ENCODE assay signal across 16 cellular contexts in the genomic region with DNA sequence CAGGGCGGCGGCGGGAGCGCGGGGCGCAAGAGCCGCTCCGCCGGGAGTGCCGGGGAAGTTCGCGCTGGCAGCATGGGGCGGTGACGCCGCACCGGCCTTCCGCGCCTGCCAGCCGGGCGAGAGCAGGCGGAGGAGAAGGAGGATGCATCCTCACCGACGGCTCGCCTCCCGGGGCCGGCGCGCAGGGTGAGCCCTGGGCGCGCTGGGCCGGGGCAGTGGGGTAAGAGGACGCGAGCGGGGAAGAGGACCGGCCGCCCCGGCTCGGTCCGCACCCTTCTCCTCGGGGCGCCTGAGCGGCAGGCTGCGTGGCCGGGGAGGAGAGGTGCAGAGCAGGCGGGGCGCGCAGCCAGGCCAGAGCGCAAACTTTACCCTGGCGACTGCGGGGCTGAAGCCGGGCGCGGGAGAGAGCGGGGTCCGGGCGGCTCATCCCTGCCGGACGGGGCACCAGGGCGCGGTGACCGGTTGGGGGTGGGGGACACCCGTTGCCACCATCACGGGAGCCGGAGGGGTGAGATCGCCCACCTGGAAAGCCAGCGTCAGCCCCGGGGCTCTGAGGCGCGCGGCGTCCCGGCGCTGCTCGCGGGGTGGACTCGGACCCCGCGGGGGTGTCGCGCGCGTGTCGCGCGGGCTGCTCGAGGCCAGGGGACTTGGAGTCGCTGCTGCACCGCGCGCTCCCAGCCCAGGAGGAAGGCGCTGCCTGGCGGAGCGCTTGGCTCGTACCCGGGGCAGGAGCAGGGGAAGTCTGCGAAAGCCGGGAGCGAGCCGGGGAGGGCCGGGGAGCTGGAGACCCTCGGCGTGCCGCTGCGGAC. TPM values are rescaled to one million over a fixed set of nuclear protein-coding genes. Genes with fewer than 3 reads are reported as not detected.
DNase-seq lines count a peak whose midpoint lies in the region; FAIRE-seq and TF ChIP-seq lines count a peak whose summit lies in the region.
"Had no signal": no experiment of that assay in that cellular context is flagged by ENCODE, and none has a peak within 500 bp of the region (broad histone marks: within the 10 kb centered on the region; RNA-seq: fewer than 3 reads in every experiment).

No MANE protein-coding gene starts in this region.

- peaks cover 13% of the 10 kb centered on the region for H3K4me1 Mint-ChIP-seq in neural progenitor cell
- H3K4me1 Mint-ChIP-seq: T-helper 17 cell had no signal

- WGBS in esophagus muscularis mucosa, result 1% methylated on average over 23 of the region's 104 CpGs

- no peaks in the 10 kb centered on the region for H3K9me3 Mint-ChIP-seq in neural progenitor cell
- H3K9me3 Mint-ChIP-seq: activated naive CD4-positive, alpha-beta T cell treated with anti-CD3 and anti-CD28 coated beads, Interleukin-2, amount 50 U/mL, for 72 hours had no signal

- H3K9me3 ChIP-seq in HAP-1, result no peaks in the 10 kb centered on the region
- H3K9me3 ChIP-seq in esophagus muscularis mucosa, result no peaks in the 10 kb centered on the region
- H3K9me3 ChIP-seq in neural progenitor cell (ENCODE audit: low read depth), result no peaks in the 10 kb centered on the region
- H3K9me3 ChIP-seq in MG63, result no peaks in the 10 kb centered on the region
- H3K9me3 ChIP-seq: gastrocnemius medialis, mucosa of descending colon had no signal

- no peaks in the 10 kb centered on the region for H3K36me3 Mint-ChIP-seq in neural progenitor cell

- peak overlapping the region; percentile 25 for H3K4me3 ChIP-seq in HAP-1
- peak overlapping the region; percentile 53 to 71 (median 64) for H3K4me3 ChIP-seq in esophagus muscularis mucosa
- peak overlapping the region; percentile 63 for H3K4me3 ChIP-seq in neural progenitor cell
- no peak overlapping the region for H3K4me3 ChIP-seq in MG63
- H3K4me3 ChIP-seq: gastrocnemius medialis, mucosa of descending colon had no signal

- in situ Hi-C loops in HAP-1 (cut with MboI; ENCODE audit: low sequenced_read_pairs), result loop anchor here (25.0 kb wide), 3 partner anchors 605 to 1155 kb away; no protein-coding TSS in a partner anchor

- peak; percentile 48 for DNase-seq in AG20443 (ENCODE audit: low spot score)
- no peak for DNase-seq in HAP-1 (ENCODE audit: low spot score in 2 of 2)
- DNase-seq in esophagus muscularis mucosa (ENCODE audit: extremely low spot score), result peak; percentile 62
- DNase-seq in neural progenitor cell (ENCODE audit: low spot score), result peak; percentile 54
- no peak for DNase-seq in MG63
- no peak for DNase-seq in T-helper 9 cell
- no peak for DNase-seq in posterior vena cava (ENCODE audit: low spot score)
- DNase-seq in GM12891 (ENCODE audit: insufficient read length, low spot score), result no peak
- DNase-seq: activated CD8-positive, alpha-beta memory T cell treated with anti-CD3 and anti-CD28 coated beads for 24 hours; gastrocnemius medialis; mucosa of descending colon; T-helper 17 cell had no signal

- H3K27ac Mint-ChIP-seq in neural progenitor cell, result no peak overlapping the region
- H3K27ac Mint-ChIP-seq: activated naive CD4-positive, alpha-beta T cell treated with anti-CD3 and anti-CD28 coated beads, Interleukin-2, amount 50 U/mL, for 72 hours; T-helper 17 cell had no signal

- no peak for TF ChIP-seq EP300 in esophagus muscularis mucosa (IDR thresholded peaks at IDR 0.05)

- peak overlapping the region; percentile 36 to 81 (median 64) for H3K27ac ChIP-seq in esophagus muscularis mucosa (replicated peaks in 1 of 4)
- no peak overlapping the region for H3K27ac ChIP-seq in neural progenitor cell
- H3K27ac ChIP-seq: gastrocnemius medialis, skin epidermis had no signal

- H3K4me2 ChIP-seq in neural progenitor cell, result peak overlapping the region; percentile 96

- no peak for TF ChIP-seq POLR2A in esophagus muscularis mucosa (IDR thresholded peaks at IDR 0.05; ENCODE audit: low read depth)
- TF ChIP-seq POLR2A in GM12891 (IDR thresholded peaks at IDR 0.05; ENCODE audit: low read depth, low read length), result no peak

- no peaks in the 10 kb centered on the region for H3K79me2 ChIP-seq in neural progenitor cell (ENCODE audit: low read depth)

- H3K27me3 ChIP-seq in HAP-1 (ENCODE audit: low read depth) (no peaks in the 10 kb centered on the region; the same call in 1 of the 2 replicates), esophagus muscularis mucosa (peaks cover 0 to 29% (median 0%) of the 10 kb centered on the region in 4 donors), neural progenitor cell (peaks cover 59% of the 10 kb centered on the region), MG63 (peaks cover 15% of the 10 kb centered on the region)

- H3K36me3 ChIP-seq in HAP-1 (replicated peaks), result no peaks in the 10 kb centered on the region
- H3K36me3 ChIP-seq in esophagus muscularis mucosa, result no peaks in the 10 kb centered on the region
- H3K36me3 ChIP-seq in neural progenitor cell, result no peaks in the 10 kb centered on the region
- no peaks in the 10 kb centered on the region for H3K36me3 ChIP-seq in MG63
- H3K36me3 ChIP-seq: gastrocnemius medialis had no signal

- peak overlapping the region; percentile 79 for H3K4me3 Mint-ChIP-seq in neural progenitor cell
- H3K4me3 Mint-ChIP-seq: T-helper 17 cell had no signal

- no peak for FAIRE-seq in GM12891 (lab: Jason Lieb, UNC)
- FAIRE-seq: HTR-8/SVneo had no signal

- H3K9ac ChIP-seq in neural progenitor cell, result no peak overlapping the region

- TF ChIP-seq CTCF in esophagus muscularis mucosa (IDR thresholded peaks at IDR 0.05) (no peak), neural progenitor cell (IDR thresholded peaks at IDR 0.05) (no peak)

- no peaks in the 10 kb centered on the region for H4K20me1 ChIP-seq in neural progenitor cell (ENCODE audit: low read depth)

- no peaks in the 10 kb centered on the region for H3K4me1 ChIP-seq in HAP-1
- H3K4me1 ChIP-seq in esophagus muscularis mucosa, result peaks cover 5 to 71% (median 42%) of the 10 kb centered on the region in 4 donors
- peaks cover 4% of the 10 kb centered on the region for H3K4me1 ChIP-seq in neural progenitor cell
- H3K4me1 ChIP-seq: gastrocnemius medialis had no signal

- H3F3A ChIP-seq in neural progenitor cell (ENCODE audit: low read depth), result no peaks in the 10 kb centered on the region

- peak overlapping the region; percentile 79 for H2AFZ ChIP-seq in neural progenitor cell (replicated peaks)

- intact Hi-C loops in esophagus muscularis mucosa (cut with DNase I) (loop anchor here (5.0 to 10.0 kb wide), 4 partner anchors 693 to 1360 kb away; no protein-coding TSS in a partner anchor), posterior vena cava (cut with DNase I) (no loop called here)

- peaks cover 31% of the 10 kb centered on the region for H3K27me3 Mint-ChIP-seq in neural progenitor cell (ENCODE audit: insufficient read depth, low read depth)

TF ChIP-seq in GM12891, 5 proteins besides CTCF, POLR2A, EP300 and RAD21:
- TF ChIP-seq POU2F2 (IDR thresholded peaks at IDR 0.05; ENCODE audit: low read depth, low read length) (no peak), PAX5 (IDR thresholded peaks at IDR 0.05; ENCODE audit: insufficient read depth, low read length, severe bottlenecking) (no peak), TAF1 (IDR thresholded peaks at IDR 0.05; ENCODE audit: low read depth, low read length) (no peak), SPI1 (IDR thresholded peaks at IDR 0.05; ENCODE audit: low read depth, low read length) (no peak), POLR2AphosphoS5 (IDR thresholded peaks at IDR 0.05; ENCODE audit: low read depth, low read length) (no peak)

RNA-seq across cellular contexts. Expression of a gene that starts 0.5 kb away (rescaled TPM):
- total RNA-seq in esophagus muscularis mucosa, result 100 to 1,000 TPM in 1 of 4 donors, 10 to 100 TPM in 3; 10.3 to 103 (median 38.0) TPM
- 3.0 and 4.4 TPM in 2 replicates for total RNA-seq in neural progenitor cell (ENCODE audit: low replicate concordance)
- total RNA-seq in MG63 (2014; rRNA removed; shearing (Covaris generic); ENCODE audit: low replicate concordance), result 0.49 TPM in 1 of 2 replicates, not detected in the other
- total RNA-seq in posterior vena cava, result not detected
- not detected for polyA plus RNA-seq in GM12891 (2012; ENCODE audit: low read depth, missing spikeins)
- total RNA-seq: activated naive CD4-positive, alpha-beta T cell treated with anti-CD3 and anti-CD28 coated beads, Interleukin-2, amount 50 U/mL, for 72 hours; dermis blood vessel endothelial cell; gastrocnemius medialis; mucosa of descending colon; T-helper 17 cell had no signal

Comparison
In these comparisons a context has a peak if more than half of its experiments do, and no peak if none do; other contexts are left out.
1. DNase-seq: peak in AG20443 (single experiment), esophagus muscularis mucosa (single experiment) and neural progenitor cell (single experiment); none in HAP-1 (0 of 2), MG63 (single experiment), T-helper 9 cell (single experiment), posterior vena cava (single experiment) and GM12891 (single experiment).